Comparison of ENCODE assay signal across 28 cellular contexts in genomic region chrX:106203315-106203714, GRCh38. TPM values are rescaled to one million over a fixed set of nuclear protein-coding genes. Genes with fewer than 3 reads are reported as not detected.
"Had no signal": no experiment of that assay in that cellular context is flagged by ENCODE, and none has a peak within 500 bp of the region (broad histone marks: within the 10 kb centered on the region; RNA-seq: fewer than 3 reads in every experiment).

No MANE protein-coding gene starts in this region.

- H3K27ac ChIP-seq: esophagus muscularis mucosa, heart right ventricle, parathyroid adenoma, stomach, suprapubic skin, tibial nerve had no signal

- H3K36me3 ChIP-seq: esophagus muscularis mucosa, heart right ventricle, stomach, suprapubic skin, tibial nerve had no signal

- DNase-seq: activated CD4-positive, alpha-beta memory T cell treated with anti-CD3 and anti-CD28 coated beads for 36 hours; activated CD4-positive, alpha-beta T cell treated with anti-CD3 and anti-CD28 coated beads for 4 hours; activated CD4-positive, CD25-positive, alpha-beta regulatory T cell; activated gamma-delta T cell; activated naive CD4-positive, alpha-beta T cell treated with anti-CD3 and anti-CD28 coated beads, Interleukin-2, amount 50 U/mL, for 16 hours; activated naive CD8-positive, alpha-beta T cell treated with anti-CD3 and anti-CD28 coated beads, Interleukin-2, amount 50 U/mL, for 24 hours; anterior cingulate cortex; central memory CD4-positive, alpha-beta T cell; effector memory CD4-positive, alpha-beta T cell; heart right ventricle; islet precursor cell; left colon; mesenchymal stem cell; mucosa of descending colon; nephron progenitor cell; small intestine; stimulated activated CD4-positive, alpha-beta T cell treated with anti-CD3 and anti-CD28 coated beads, Interleukin-15, amount 100 ng/mL, for 24 hours; stomach; T-helper 1 cell; T-helper 9 cell had no signal

- H3K27me3 ChIP-seq: esophagus muscularis mucosa, suprapubic skin, tibial nerve had no signal

- H3K4me1 ChIP-seq: esophagus muscularis mucosa, heart right ventricle, parathyroid adenoma, stomach, suprapubic skin, tibial nerve had no signal

- H3K4me3 ChIP-seq: esophagus muscularis mucosa, heart right ventricle, mucosa of descending colon, stomach, suprapubic skin, tibial nerve had no signal

- ATAC-seq: activated naive CD8-positive, alpha-beta T cell treated with anti-CD3 and anti-CD28 coated beads, Interleukin-2, amount 50 U/mL, for 24 hours; heart right ventricle; left colon; mucosa of descending colon; sciatic nerve; stimulated activated memory B cell treated with anti-CD40 and anti-IgM and Interleukin-4, amounts not matched to agents 10 μg/mL and 1 μg/mL and 100 μg/mL, for 72 hours had no signal

- H3K9me3 ChIP-seq: esophagus muscularis mucosa, heart right ventricle, mucosa of descending colon, stomach, suprapubic skin, tibial nerve had no signal

RNA-seq across cellular contexts. Expression of gene PWWP3B, which starts 35.2 kb away (rescaled TPM):
- total RNA-seq: activated CD4-positive, alpha-beta memory T cell treated with anti-CD3 and anti-CD28 coated beads for 36 hours; activated T-helper 1 cell treated with anti-CD3 and anti-CD28 coated beads, Interleukin-12 subunit alpha, Interleukin-12 subunit beta, Interleukin-2, Interleukin-4 antibody, amounts not matched to agents 30 ng/mL and 10 ng/mL and 1 ng/mL, durations not matched to agents 14 hours and 24 hours and 36 hours; dermis microvascular lymphatic vessel endothelial cell had no signal
